In genomic region chr16:975313-975690, GRCh38 we compare ENCODE assay signal across 11 cellular contexts.
"Had no signal": no experiment of that assay in that cellular context is flagged by ENCODE, and none has a peak within 500 bp of the region (broad histone marks: within the 10 kb centered on the region; RNA-seq: fewer than 3 reads in every experiment).

No MANE protein-coding gene starts in this region.

- H3K9me3 ChIP-seq: right lobe of liver, spleen, thyroid gland had no signal

- DNase-seq: activated CD4-positive, alpha-beta T cell treated with anti-CD3 and anti-CD28 coated beads, Interleukin-2, amount 50 U/mL, for 1 hour; activated CD8-positive, alpha-beta memory T cell treated with anti-CD3 and anti-CD28 coated beads for 24 hours; activated naive CD8-positive, alpha-beta T cell treated with anti-CD3 and anti-CD28 coated beads, Interleukin-2, amount 10 ng/mL, durations not matched to agents 7 days and 5 days; spleen; stimulated activated naive CD8-positive, alpha-beta T cell treated with anti-CD3 and anti-CD28 coated beads, Interleukin-15, amount 100 ng/mL, for 72 hours; T-cell; T1000 had no signal

- H3K4me3 ChIP-seq: cardiac muscle cell, right lobe of liver, spleen, thyroid gland had no signal

- ATAC-seq: activated CD4-positive, CD25-positive, alpha-beta regulatory T cell treated with anti-CD3 and anti-CD28 coated beads, Interleukin-2, amount 50 U/mL, for 24 hours; right lobe of liver; stimulated activated naive CD8-positive, alpha-beta T cell treated with anti-CD3 and anti-CD28 coated beads, Interleukin-15, amount 100 ng/mL, for 72 hours; T-cell had no signal

- H3K27ac ChIP-seq: right lobe of liver had no signal

- H3K36me3 ChIP-seq: cardiac muscle cell, right lobe of liver, spleen, thyroid gland had no signal
